In the genomic region with DNA sequence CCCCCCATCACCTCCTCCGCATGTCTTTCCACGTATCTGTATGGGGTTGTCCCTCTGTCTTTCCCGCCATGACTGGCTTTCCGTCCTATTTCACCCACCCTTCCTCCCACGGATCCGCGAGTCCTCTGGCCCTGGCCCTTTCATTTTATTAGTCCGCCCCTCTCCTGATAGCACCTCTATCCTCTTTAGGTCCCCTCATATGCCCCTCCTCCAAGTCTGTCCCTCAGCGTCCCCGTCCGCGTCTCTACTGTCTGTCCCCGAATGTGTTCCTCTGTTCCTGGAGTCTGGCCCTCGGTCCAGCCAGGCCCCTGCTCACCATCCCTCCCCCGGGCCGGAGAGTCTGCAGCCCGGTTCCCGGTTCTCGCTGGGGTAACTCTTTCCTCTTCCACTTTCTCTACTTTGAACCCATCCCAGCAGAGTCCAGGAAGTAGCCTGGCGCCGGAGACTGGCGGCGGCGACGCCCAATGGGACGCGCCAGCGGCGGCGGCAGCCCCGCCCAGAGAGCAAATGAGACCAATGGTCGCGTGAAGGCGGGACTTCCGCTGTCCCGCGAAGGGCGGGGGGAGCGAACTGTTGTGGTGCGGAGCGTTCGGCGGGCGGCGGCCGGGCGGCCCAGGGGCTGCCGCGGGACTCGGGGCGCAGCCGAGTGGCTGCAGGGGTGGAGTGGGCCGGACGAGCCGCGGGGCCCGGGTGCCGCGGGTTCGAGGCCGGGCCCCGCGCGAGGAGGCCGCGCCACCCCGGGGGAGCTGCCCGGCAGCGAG, we compare ENCODE assay signal across 8 cellular contexts. TPM values are rescaled to one million over a fixed set of nuclear protein-coding genes. Genes with fewer than 3 reads are reported as not detected.
DNase-seq lines count a peak whose midpoint lies in the region; TF ChIP-seq lines count a peak whose summit lies in the region.

A gene with protein sequence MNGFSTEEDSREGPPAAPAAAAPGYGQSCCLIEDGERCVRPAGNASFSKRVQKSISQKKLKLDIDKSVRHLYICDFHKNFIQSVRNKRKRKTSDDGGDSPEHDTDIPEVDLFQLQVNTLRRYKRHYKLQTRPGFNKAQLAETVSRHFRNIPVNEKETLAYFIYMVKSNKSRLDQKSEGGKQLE (plus strand): TSS at position 576 of the 761 bp plus-strand sequence. CDS start 608 bp downstream, outside the sequence.

- H2BK5ac ChIP-seq in H9 (ENCODE audit: insufficient read length, low read length) = no peak within 1 kb of the TSS

- H3K4me1 Mint-ChIP-seq in H9 = peaks cover 14 to 19% of the 10 kb centered on the region in 2 experiments
- peaks cover 40% of the 10 kb centered on the region for H3K4me1 Mint-ChIP-seq in nephron progenitor cell
- peaks cover 42% of the 10 kb centered on the region for H3K4me1 Mint-ChIP-seq in stimulated activated naive CD8-positive, alpha-beta T cell treated with anti-CD3 and anti-CD28 coated beads, Interleukin-15, Interleukin-2, amounts not matched to agents 100 ng/mL and 50 ng/mL, for 24 hours (ENCODE audit: low read depth)

- H3K79me1 ChIP-seq in H9 (ENCODE audit: insufficient read depth, low read depth, low read length, poor library complexity, severe bottlenecking) = peaks cover 3% of the 10 kb centered on the region

- H3K18ac ChIP-seq in H9 (ENCODE audit: insufficient read length, low read depth, low read length) = no peak within 1 kb of the TSS

- H3K36me3 Mint-ChIP-seq in H9 (ENCODE audit: insufficient read depth in 1 of 3, low read depth in 3 of 3) (peaks cover 2 to 16% (median 9%) of the 10 kb centered on the region in 3 experiments; a peak in 6 of 7 replicates), nephron progenitor cell (ENCODE audit: low read depth) (peaks cover 25% of the 10 kb centered on the region)
- H3K36me3 Mint-ChIP-seq in stimulated activated naive CD8-positive, alpha-beta T cell treated with anti-CD3 and anti-CD28 coated beads, Interleukin-15, Interleukin-2, amounts not matched to agents 100 ng/mL and 50 ng/mL, for 24 hours (ENCODE audit: low read depth) = peaks cover 34% of the 10 kb centered on the region

- H3K56ac ChIP-seq in H9 (ENCODE audit: insufficient read length, low read depth, low read length) = no peak within 1 kb of the TSS

- TF ChIP-seq CTCF in H9 (conservative IDR thresholded peaks at IDR 0.05) = no peak
- no peak for TF ChIP-seq CTCF in fibroblast of the aortic adventitia (IDR thresholded peaks at IDR 0.05; ENCODE audit: insufficient read depth, low read length)
- TF ChIP-seq CTCF in nephron progenitor cell (IDR thresholded peaks at IDR 0.05) = no peak

- H3K79me2 ChIP-seq in H9 (ENCODE audit: insufficient read depth, low read length) = no peaks in the 10 kb centered on the region

- H3K4me2 ChIP-seq in H9 (ENCODE audit: insufficient read depth, insufficient read length, low read length) = peak within 1 kb of the TSS; percentile 98

- H3K27me3 ChIP-seq in H9 (ENCODE audit: insufficient read depth, low read length) = no peaks in the 10 kb centered on the region

- H3K27me3 Mint-ChIP-seq in H9 (ENCODE audit: low read depth) (peaks cover 3% of the 10 kb centered on the region; the same call in 1 of the 2 replicates), nephron progenitor cell (ENCODE audit: low read depth, poor library complexity) (no peaks in the 10 kb centered on the region)
- no peaks in the 10 kb centered on the region for H3K27me3 Mint-ChIP-seq in stimulated activated naive CD8-positive, alpha-beta T cell treated with anti-CD3 and anti-CD28 coated beads, Interleukin-15, Interleukin-2, amounts not matched to agents 100 ng/mL and 50 ng/mL, for 24 hours

- H3K4me3 Mint-ChIP-seq in H9 (peak within 1 kb of the TSS; percentile 93 to 99), nephron progenitor cell (peak within 1 kb of the TSS; percentile 98)
- peak within 1 kb of the TSS; percentile 98 for H3K4me3 Mint-ChIP-seq in stimulated activated naive CD8-positive, alpha-beta T cell treated with anti-CD3 and anti-CD28 coated beads, Interleukin-15, Interleukin-2, amounts not matched to agents 100 ng/mL and 50 ng/mL, for 24 hours

- H4K91ac ChIP-seq in H9 (ENCODE audit: insufficient read length, low read depth, low read length) = no peak within 1 kb of the TSS

- H3K4me3 ChIP-seq in fibroblast of the aortic adventitia (ENCODE audit: low read depth, low read length) = peak within 1 kb of the TSS; percentile 92

- no peak within 1 kb of the TSS for H2BK12ac ChIP-seq in H9 (ENCODE audit: insufficient read length, low read depth, low read length)

- peaks cover 13% of the 10 kb centered on the region for H3K23me2 ChIP-seq in H9 (ENCODE audit: insufficient read length, low read depth, low read length, poor library complexity, severe bottlenecking)

- H3K9me3 ChIP-seq in H9 (ENCODE audit: control insufficient read depth, low read depth, low read length) = no peaks in the 10 kb centered on the region

- H4K8ac ChIP-seq in H9 (replicated peaks; ENCODE audit: insufficient read length, low read depth, low read length) = no peak within 1 kb of the TSS

- no peak within 1 kb of the TSS for H2BK15ac ChIP-seq in H9 (ENCODE audit: low read depth, low read length)

- H2BK20ac ChIP-seq in H9 (ENCODE audit: low read depth, low read length, poor library complexity, severe bottlenecking) = no peak within 1 kb of the TSS

- H3K27ac Mint-ChIP-seq in H9 = peak within 1 kb of the TSS in 2 of 3 experiments; percentile 30 to 48; a peak in 2 of 7 replicates
- peak within 1 kb of the TSS; percentile 20 for H3K27ac Mint-ChIP-seq in nephron progenitor cell
- H3K27ac Mint-ChIP-seq in stimulated activated naive CD8-positive, alpha-beta T cell treated with anti-CD3 and anti-CD28 coated beads, Interleukin-15, Interleukin-2, amounts not matched to agents 100 ng/mL and 50 ng/mL, for 24 hours = peak within 1 kb of the TSS; percentile 98

- H3K9ac ChIP-seq in H9 (ENCODE audit: extremely low read depth, insufficient read length, low read length) = peak within 1 kb of the TSS; percentile 66

- H4K5ac ChIP-seq in H9 (ENCODE audit: insufficient read length, low read depth, low read length) = no peak within 1 kb of the TSS

- no peaks in the 10 kb centered on the region for H3K4me1 ChIP-seq in H9 (ENCODE audit: insufficient read depth, low read length)

- H2AFZ ChIP-seq in H9 (ENCODE audit: low read length) = peak within 1 kb of the TSS; percentile 24

- WGBS in H9 (ENCODE audit: extremely low coverage, insufficient read length, low lambda C conversion rate) = no CpG with 5 or more reads among the region's 69 CpGs

- H3K14ac ChIP-seq in H9 (ENCODE audit: insufficient read depth, low read length) = no peak within 1 kb of the TSS; the same call in 1 of the 2 replicates

- H3K9me3 Mint-ChIP-seq in H9 (no peaks in the 10 kb centered on the region), nephron progenitor cell (no peaks in the 10 kb centered on the region)
- no peaks in the 10 kb centered on the region for H3K9me3 Mint-ChIP-seq in stimulated activated naive CD8-positive, alpha-beta T cell treated with anti-CD3 and anti-CD28 coated beads, Interleukin-15, Interleukin-2, amounts not matched to agents 100 ng/mL and 50 ng/mL, for 24 hours

- H3K4ac ChIP-seq in H9 (ENCODE audit: low read depth, low read length) = no peak within 1 kb of the TSS

- H3K27ac ChIP-seq in H9 (ENCODE audit: insufficient read length, low read depth, low read length) = no peak within 1 kb of the TSS

- no peak within 1 kb of the TSS for H2AK5ac ChIP-seq in H9 (ENCODE audit: insufficient read length, low read length)

- DNase-seq in G401 (ENCODE audit: low spot score) (peak; percentile 92), H9 (peak; percentile 95), M059J (ENCODE audit: low read depth) (peak; percentile 94), SHP77 treated with DMSO at 0.1 percent for 48 hours (lab: John Stamatoyannopoulos, UW) (peak; percentile 83), fibroblast of the aortic adventitia (ENCODE audit: low read depth) (peak; percentile 91), nephron progenitor cell (peak; percentile 97)
- peak; percentile 98 for DNase-seq in activated effector memory CD4-positive, alpha-beta T cell treated with anti-CD3 and anti-CD28 coated beads, Interleukin-2, amount 50 U/mL, for 16 hours

- H2BK120ac ChIP-seq in H9 (ENCODE audit: low read depth, low read length, poor library complexity, severe bottlenecking) = no peak within 1 kb of the TSS

- H4K20me1 ChIP-seq in H9 (ENCODE audit: control insufficient read depth, insufficient read depth, insufficient read length) = no peaks in the 10 kb centered on the region

- no peak within 1 kb of the TSS for H3K23ac ChIP-seq in H9 (ENCODE audit: insufficient read length, low read depth, low read length)

- in situ Hi-C loops in G401 (cut with HindIII; ENCODE audit: low sequenced_read_pairs) = no loop called here

- no peak within 1 kb of the TSS for H3T11ph ChIP-seq in H9 (ENCODE audit: low read length)

RNA-seq across cellular contexts. Expression of the gene that starts here (rescaled TPM):
- total RNA-seq in G401 (2014; rRNA removed; shearing (Covaris generic)) = 17.5 and 28.4 TPM in 2 replicates
- total RNA-seq in H9 (2021) = 24.8 and 25.0 TPM in 2 replicates
- total RNA-seq in M059J (2014; rRNA removed; shearing (Covaris generic)) = 17.2 and 59.2 TPM in 2 replicates
- total RNA-seq in fibroblast of the aortic adventitia (ENCODE audit: low replicate concordance) = 21.5 and 30.3 TPM in 2 replicates

Comparison
In these comparisons a context has a peak if more than half of its experiments do, and no peak if none do; other contexts are left out.
1. H3K27ac Mint-ChIP-seq: peak in every context shown above with its lines; median percentile 98 in stimulated activated naive CD8-positive, alpha-beta T cell treated with anti-CD3 and anti-CD28 coated beads, Interleukin-15, Interleukin-2, amounts not matched to agents 100 ng/mL and 50 ng/mL, for 24 hours; 39 in H9; 20 in nephron progenitor cell.